ENCODE assay signal across 21 cellular contexts in the genomic region with DNA sequence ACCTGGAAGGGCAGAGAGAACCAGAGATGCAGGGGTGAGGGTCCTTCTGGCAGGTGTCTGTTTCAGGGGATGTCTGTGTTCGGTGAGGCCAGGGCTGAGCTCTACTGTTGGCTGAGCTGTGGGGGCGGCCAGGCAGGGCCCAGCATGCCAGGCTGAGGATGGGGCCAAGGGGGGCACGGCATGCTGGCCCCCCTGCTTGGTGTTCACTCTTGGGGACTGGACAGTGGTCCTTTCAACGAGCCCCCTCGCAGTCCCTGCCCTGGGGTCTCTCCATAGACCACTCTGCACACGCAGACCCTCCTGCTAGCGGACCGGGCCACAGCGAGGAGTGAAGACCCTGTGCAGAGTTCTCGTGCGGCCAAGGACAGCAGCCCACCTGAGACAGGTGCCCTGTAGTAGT. TPM values are rescaled to one million over a fixed set of nuclear protein-coding genes. Genes with fewer than 3 reads are reported as not detected.
DNase-seq lines count a peak whose midpoint lies in the region; ATAC-seq and TF ChIP-seq lines count a peak whose summit lies in the region.
"Had no signal": no experiment of that assay in that cellular context is flagged by ENCODE, and none has a peak within 500 bp of the region (broad histone marks: within the 10 kb centered on the region; RNA-seq: fewer than 3 reads in every experiment).

No MANE protein-coding gene starts in this region.

- TF ChIP-seq CTCF in brain (conservative IDR thresholded peaks at IDR 0.05) (no peak), foreskin fibroblast (IDR thresholded peaks at IDR 0.05; ENCODE audit: low read depth, low read length) (no peak), heart left ventricle (IDR thresholded peaks at IDR 0.05) (no peak)

- peak overlapping the region; percentile 87 for H2BK12ac ChIP-seq in neuronal stem cell (ENCODE audit: low read length)

- peak overlapping the region; percentile 95 for H2BK15ac ChIP-seq in neuronal stem cell (ENCODE audit: low read length)

- no peak for DNase-seq in stimulated activated naive CD8-positive, alpha-beta T cell treated with anti-CD3 and anti-CD28 coated beads, Interleukin-15, amount 100 ng/mL, for 72 hours
- DNase-seq in stimulated activated naive CD8-positive, alpha-beta T cell treated with anti-CD3 and anti-CD28 coated beads, Interleukin-15, Interleukin-2, amounts not matched to agents 100 U/mL and 50 U/mL, for 24 hours, result no peak
- DNase-seq in neuronal stem cell (ENCODE audit: low spot score), result no peak
- DNase-seq in activated naive CD4-positive, alpha-beta T cell treated with anti-CD3 and anti-CD28 coated beads, Interleukin-2, amount 50 U/mL, for 16 hours, result no peak
- DNase-seq in foreskin fibroblast, result no peak
- DNase-seq in heart left ventricle, result no peak
- DNase-seq: AML-193; CD8-positive, alpha-beta T cell; COR-L47; DMS 273 treated with DMSO at 0.1 percent for 48 hours; DMS53; DND-41; EL; GM23248; HCEC 1CT; HFFc6 had no signal

- H4K91ac ChIP-seq in neuronal stem cell (ENCODE audit: low read depth, low read length, poor library complexity), result no peak overlapping the region

- no peak overlapping the region for H3K4me3 ChIP-seq in neuronal stem cell (ENCODE audit: low read length in 2 of 2)
- H3K4me3 ChIP-seq in foreskin fibroblast (ENCODE audit: low read depth in 1 of 2, low read length in 2 of 2), result no peak overlapping the region
- H3K4me3 ChIP-seq in heart left ventricle, result no peak overlapping the region
- H3K4me3 ChIP-seq: A549, GM12878, GM23248 had no signal

- H3K4me1 ChIP-seq in neuronal stem cell (ENCODE audit: control insufficient read depth in 2 of 2, insufficient read depth in 1 of 2, low read depth in 1 of 2, low read length in 2 of 2) (peaks cover 4 to 16% of the 10 kb centered on the region in 2 donors), heart left ventricle (no peaks in the 10 kb centered on the region)
- H3K4me1 ChIP-seq: A549 had no signal

- no peaks in the 10 kb centered on the region for H3K9me3 ChIP-seq in neuronal stem cell (replicated peaks in 1 of 2; ENCODE audit: control insufficient read depth in 2 of 2, insufficient read depth in 1 of 2, low read depth in 1 of 2, low read length in 2 of 2)
- H3K9me3 ChIP-seq in heart left ventricle, result no peaks in the 10 kb centered on the region
- H3K9me3 ChIP-seq: A549 had no signal

- H3K36me3 ChIP-seq in neuronal stem cell (replicated peaks in 1 of 2; ENCODE audit: control insufficient read depth in 2 of 2, insufficient read depth in 2 of 2, low read length in 2 of 2) (no peaks in the 10 kb centered on the region), heart left ventricle (no peaks in the 10 kb centered on the region)

- peak overlapping the region; percentile 62 for H3K23ac ChIP-seq in neuronal stem cell (ENCODE audit: low read depth, low read length, poor library complexity)

- H3K9me3 Mint-ChIP-seq in stimulated activated naive CD8-positive, alpha-beta T cell treated with anti-CD3 and anti-CD28 coated beads, Interleukin-15, amount 100 ng/mL, for 72 hours, result no peaks in the 10 kb centered on the region
- no peaks in the 10 kb centered on the region for H3K9me3 Mint-ChIP-seq in brain
- H3K9me3 Mint-ChIP-seq: CD8-positive, alpha-beta T cell had no signal

- H3K4me3 Mint-ChIP-seq in stimulated activated naive CD8-positive, alpha-beta T cell treated with anti-CD3 and anti-CD28 coated beads, Interleukin-15, amount 100 ng/mL, for 72 hours, result no peak overlapping the region
- H3K4me3 Mint-ChIP-seq in brain, result no peak overlapping the region
- H3K4me3 Mint-ChIP-seq: CD8-positive, alpha-beta T cell; HFFc6 had no signal

- H3K27me3 ChIP-seq in neuronal stem cell (ENCODE audit: control insufficient read depth in 3 of 3, insufficient read depth in 3 of 3, low read depth in 1 of 3, low read length in 3 of 3) (peaks cover 0 to 48% (median 0%) of the 10 kb centered on the region in 3 experiments), heart left ventricle (peaks cover 0 to 3% (median 0%) of the 10 kb centered on the region in 9 donors)

- peak overlapping the region; percentile 98 for H2AK5ac ChIP-seq in neuronal stem cell (ENCODE audit: low read depth, low read length)

- peaks cover 2% of the 10 kb centered on the region for H3K79me1 ChIP-seq in neuronal stem cell (ENCODE audit: low read depth, low read length)

- H3K4me2 ChIP-seq in neuronal stem cell (ENCODE audit: insufficient read depth, low read length, poor library complexity, severe bottlenecking), result no peak overlapping the region
- H3K4me2 ChIP-seq: A549 had no signal

- no peak for ATAC-seq in stimulated activated naive CD8-positive, alpha-beta T cell treated with anti-CD3 and anti-CD28 coated beads, Interleukin-15, amount 100 ng/mL, for 72 hours
- no peak for ATAC-seq in stimulated activated naive CD8-positive, alpha-beta T cell treated with anti-CD3 and anti-CD28 coated beads, Interleukin-15, Interleukin-2, amounts not matched to agents 100 U/mL and 50 U/mL, for 24 hours
- ATAC-seq in heart left ventricle, result no peak
- ATAC-seq: A549; CD8-positive, alpha-beta T cell; GM12878 had no signal

- peak overlapping the region; percentile 92 for H3K18ac ChIP-seq in neuronal stem cell (ENCODE audit: low read length)

- no peaks in the 10 kb centered on the region for H3K27me3 Mint-ChIP-seq in stimulated activated naive CD8-positive, alpha-beta T cell treated with anti-CD3 and anti-CD28 coated beads, Interleukin-15, amount 100 ng/mL, for 72 hours
- peaks cover 3% of the 10 kb centered on the region for H3K27me3 Mint-ChIP-seq in brain

- H3K4me1 Mint-ChIP-seq in stimulated activated naive CD8-positive, alpha-beta T cell treated with anti-CD3 and anti-CD28 coated beads, Interleukin-15, amount 100 ng/mL, for 72 hours, result no peaks in the 10 kb centered on the region
- H3K4me1 Mint-ChIP-seq in brain, result peaks cover 35% of the 10 kb centered on the region

- no peak overlapping the region for H3K9ac ChIP-seq in neuronal stem cell (ENCODE audit: low read depth, low read length, poor library complexity)
- H3K9ac ChIP-seq: GM23248 had no signal

- WGBS in neuronal stem cell (ENCODE audit: extremely low coverage in 2 of 2, insufficient read length in 2 of 2, insufficient replicate concordance in 1 of 2), 2 donors, result no CpG with 5 or more reads among the region's 11 CpGs
- 88 to 97% (median 92%) methylated on average over 8 to 11 of the region's 11 CpGs for WGBS in heart left ventricle, 4 donors

- no peak overlapping the region for H2AFZ ChIP-seq in neuronal stem cell (ENCODE audit: low read length)
- H2AFZ ChIP-seq: GM23248 had no signal

- H2BK120ac ChIP-seq in neuronal stem cell (ENCODE audit: low read depth, low read length), result peak overlapping the region; percentile 58

- peak overlapping the region; percentile 17 for H3K4ac ChIP-seq in neuronal stem cell (ENCODE audit: low read length)

- peak overlapping the region; percentile 41 to 90 for H3K27ac Mint-ChIP-seq in stimulated activated naive CD8-positive, alpha-beta T cell treated with anti-CD3 and anti-CD28 coated beads, Interleukin-15, amount 100 ng/mL, for 72 hours
- H3K27ac Mint-ChIP-seq in brain, result peak overlapping the region in 4 of 5 experiments; percentile 69 to 86 (median 78)
- H3K27ac Mint-ChIP-seq: CD8-positive, alpha-beta T cell; HFFc6 had no signal

- peak overlapping the region; percentile 95 for H2BK5ac ChIP-seq in neuronal stem cell (ENCODE audit: low read length)

- intact Hi-C loops in heart left ventricle (cut with DNase I), result no loop called here

- H4K8ac ChIP-seq in neuronal stem cell (ENCODE audit: low read depth, low read length), result no peak overlapping the region

- no peak for TF ChIP-seq POLR2A in heart left ventricle (IDR thresholded peaks at IDR 0.05)

- no peak overlapping the region for H3K27ac ChIP-seq in neuronal stem cell (replicated peaks; ENCODE audit: low read length)
- no peak overlapping the region for H3K27ac ChIP-seq in heart left ventricle
- H3K27ac ChIP-seq: 22Rv1, A549, GM23248, HL-60 had no signal

- H3K36me3 Mint-ChIP-seq in brain, result no peaks in the 10 kb centered on the region
- H3K36me3 Mint-ChIP-seq: CD8-positive, alpha-beta T cell had no signal

- peak overlapping the region; percentile 85 for H3K14ac ChIP-seq in neuronal stem cell (ENCODE audit: low read length)

RNA-seq across cellular contexts. Expression of a gene that starts 56.3 kb away (rescaled TPM):
- polyA plus RNA-seq in brain (ENCODE audit: insufficient read depth, low read depth, low replicate concordance) (15.3 TPM), heart left ventricle (1 to 10 TPM; 5.0 to 8.0 TPM)
- 14.6 TPM for polyA plus RNA-seq in neuronal stem cell (2013, experiment 1 of 2)
- 14.0 TPM for polyA plus RNA-seq in neuronal stem cell (2013, experiment 2 of 2)
- total RNA-seq in heart left ventricle, result 10 to 100 TPM in 2 of 9 donors, 1 to 10 TPM in 7; 4.9 to 12.6 (median 7.8) TPM
- total RNA-seq: GM23248 had no signal
- polyA plus RNA-seq: GM12878, GM23248 had no signal
